Comparison of ENCODE assay signal across 8 cellular contexts in genomic region chr20:56249244-56249955, GRCh38. TPM values are rescaled to one million over a fixed set of nuclear protein-coding genes. Genes with fewer than 3 reads are reported as not detected.
DNase-seq lines count a peak whose midpoint lies in the region; ATAC-seq and TF ChIP-seq lines count a peak whose summit lies in the region.
"Had no signal": no experiment of that assay in that cellular context is flagged by ENCODE, and none has a peak within 500 bp of the region (broad histone marks: within the 10 kb centered on the region; RNA-seq: fewer than 3 reads in every experiment).

No MANE protein-coding gene starts in this region.

- no peaks in the 10 kb centered on the region for H3K79me2 ChIP-seq in PC-9 (ENCODE audit: low read depth)

- BruUV-seq in PC-9 (replicated peaks; lab: Mats Ljungman, UMichigan), result no TSS peak

- H3K4me3 ChIP-seq in PC-9 (no peak overlapping the region), foreskin fibroblast (ENCODE audit: low read depth in 1 of 2, low read length in 2 of 2) (no peak overlapping the region)

- no peaks in the 10 kb centered on the region for H3K36me3 ChIP-seq in PC-9 (ENCODE audit: low read depth)

- H3K4me1 Mint-ChIP-seq in type B pancreatic cell (ENCODE audit: unreplicated experiment), result no peaks in the 10 kb centered on the region

- no peak overlapping the region for H3K4me3 Mint-ChIP-seq in type B pancreatic cell

- H3K4me1 ChIP-seq in PC-9 (replicated peaks; ENCODE audit: insufficient read depth), result no peaks in the 10 kb centered on the region

- H3K27ac Mint-ChIP-seq in type B pancreatic cell, result no peak overlapping the region

- no peaks in the 10 kb centered on the region for H4K20me1 ChIP-seq in PC-9 (ENCODE audit: insufficient read depth)

- H3K9me3 ChIP-seq in PC-9 (ENCODE audit: insufficient read depth, low read depth), result no peaks in the 10 kb centered on the region

- no peak for ATAC-seq in GM19452 (IDR thresholded peaks at IDR 0.05; ENCODE audit: unreplicated experiment)

- no peaks in the 10 kb centered on the region for H3K9me3 Mint-ChIP-seq in type B pancreatic cell

- H3K27ac ChIP-seq in PC-9, result no peak overlapping the region

- no peak overlapping the region for H3K4me2 ChIP-seq in PC-9

- no peak overlapping the region for H2AFZ ChIP-seq in PC-9

- peaks cover 67% of the 10 kb centered on the region for H3K27me3 ChIP-seq in PC-9 (ENCODE audit: insufficient read depth, low read depth)

- CTCF ChIA-PET in PC-9 (lab: Charles Lee), result interaction anchor here (0.7 kb wide), 1 partner anchor 364 kb away, joined by 3 read pairs; no protein-coding TSS in a partner anchor

- POLR2A ChIA-PET in PC-9 (lab: Charles Lee; ENCODE audit: unreplicated experiment), result no interaction called here

- peaks cover 5% of the 10 kb centered on the region for H3K27me3 Mint-ChIP-seq in type B pancreatic cell

- TF ChIP-seq CTCF in PC-9 (conservative IDR thresholded peaks at IDR 0.05) (peak; percentile 46; the same call in 1 of the 2 replicates), foreskin fibroblast (IDR thresholded peaks at IDR 0.05; ENCODE audit: low read depth, low read length) (peak; percentile 17), type B pancreatic cell (conservative IDR thresholded peaks at IDR 0.05) (peak; percentile 55)

- no peaks in the 10 kb centered on the region for H3K9me2 ChIP-seq in PC-9 (ENCODE audit: insufficient read depth)

- peak; percentile 16 for DNase-seq in EL
- peak; percentile 11 for DNase-seq in H4 (ENCODE audit: low spot score)
- peak in 1 of 2 experiments; percentile 21 for DNase-seq in PC-9
- DNase-seq in foreskin fibroblast, result no peak
- no peak for DNase-seq in type B pancreatic cell (ENCODE audit: extremely low spot score, unreplicated experiment)
- no peak for DNase-seq in DMS79 treated with DMSO at 0.1 percent for 48 hours (lab: John Stamatoyannopoulos, UW)

- H3F3A ChIP-seq in PC-9 (ENCODE audit: insufficient read depth, low read depth), result no peaks in the 10 kb centered on the region

- intact Hi-C loops in PC-9 (cut with micrococcal nuclease; ENCODE audit: unreplicated experiment), result loop anchor here (5.0 kb wide), 2 partner anchors 268 to 832 kb away; no protein-coding TSS in a partner anchor

- H3K36me3 Mint-ChIP-seq in type B pancreatic cell, result no peaks in the 10 kb centered on the region

RNA-seq across cellular contexts. Expression of gene MC3R, which starts 0.9 kb away (rescaled TPM):
- total RNA-seq in H4 (2014; rRNA removed; shearing (Covaris generic)), result not detected in 2 replicates
- total RNA-seq in PC-9 (2021) (not detected in 2 replicates), type B pancreatic cell (ENCODE audit: low replicate concordance) (not detected in 2 replicates)
- total RNA-seq: mononuclear cell had no signal

Comparison
In these comparisons a context has a peak if more than half of its experiments do, and no peak if none do; other contexts are left out.
1. DNase-seq: peak in EL (single experiment) and H4 (single experiment); none in foreskin fibroblast (0 of 2), type B pancreatic cell (single experiment) and DMS79 treated with DMSO at 0.1 percent for 48 hours (single experiment).
2. Peak in every context shown above with its lines, with median percentiles within 50 percentile points of each other: CTCF ChIP-seq.